In genomic region chr1:31643976-31644559, GRCh38 we compare ENCODE assay signal across 8 cellular contexts. TPM values are rescaled to one million over a fixed set of nuclear protein-coding genes. Genes with fewer than 3 reads are reported as not detected.
A peak's percentile ranks its signal among the peaks of the same experiment; 100 is the strongest.
DNase-seq lines count a peak whose midpoint lies in the region; ATAC-seq and TF ChIP-seq lines count a peak whose summit lies in the region.

No MANE protein-coding gene starts in this region.

- H3K27ac ChIP-seq in right atrium auricular region = peak overlapping the region; percentile 99
- peak overlapping the region; percentile 95 for H3K27ac ChIP-seq in thymus (ENCODE audit: low read depth)

- intact Hi-C loops in Right ventricle myocardium inferior (cut with DNase I) = no loop called here

- no peak for TF ChIP-seq CTCF in right atrium auricular region (IDR thresholded peaks at IDR 0.05)

- peaks cover 3% of the 10 kb centered on the region for H3K36me3 Mint-ChIP-seq in activated naive CD4-positive, alpha-beta T cell treated with anti-CD3 and anti-CD28 coated beads, Interleukin-2, amount 50 U/mL, for 24 hours

- no peaks in the 10 kb centered on the region for H3K27me3 Mint-ChIP-seq in activated naive CD4-positive, alpha-beta T cell treated with anti-CD3 and anti-CD28 coated beads, Interleukin-2, amount 50 U/mL, for 24 hours

- peak overlapping the region; percentile 100 for H3K4me3 Mint-ChIP-seq in activated naive CD4-positive, alpha-beta T cell treated with anti-CD3 and anti-CD28 coated beads, Interleukin-2, amount 50 U/mL, for 24 hours

- ATAC-seq in Right ventricle myocardium inferior (no peak), HG03159 (IDR thresholded peaks at IDR 0.05; ENCODE audit: unreplicated experiment) (no peak)

- H3K36me3 ChIP-seq in right atrium auricular region = no peaks in the 10 kb centered on the region
- H3K36me3 ChIP-seq in thymus (ENCODE audit: control insufficient read depth, insufficient read depth) = no peaks in the 10 kb centered on the region

- no peak for DNase-seq in right atrium auricular region (ENCODE audit: low spot score)
- no peak for DNase-seq in Right ventricle myocardium inferior (ENCODE audit: missing footprints)
- peak; percentile 58 for DNase-seq in kidney glomerular epithelial cell (lab: John Stamatoyannopoulos, UW)
- no peak for DNase-seq in cerebellar nuclear complex (lab: John Stamatoyannopoulos, UW)
- no peak for DNase-seq in CD1c-positive myeloid dendritic cell (ENCODE audit: extremely low spot score)

- no peaks in the 10 kb centered on the region for H3K27me3 ChIP-seq in right atrium auricular region
- no peaks in the 10 kb centered on the region for H3K27me3 ChIP-seq in thymus (ENCODE audit: control insufficient read depth, insufficient read depth)

- no peaks in the 10 kb centered on the region for H3K9me3 ChIP-seq in right atrium auricular region
- H3K9me3 ChIP-seq in thymus (ENCODE audit: control insufficient read depth) = peaks cover 1% of the 10 kb centered on the region

- H3K4me3 ChIP-seq in right atrium auricular region (peak overlapping the region; percentile 86 to 99), thymus (ENCODE audit: low read length) (peak overlapping the region; percentile 79)

- H3K4me1 Mint-ChIP-seq in activated naive CD4-positive, alpha-beta T cell treated with anti-CD3 and anti-CD28 coated beads, Interleukin-2, amount 50 U/mL, for 24 hours = peaks cover 39% of the 10 kb centered on the region

- H3K4me1 ChIP-seq in right atrium auricular region = peaks cover 0 to 71% of the 10 kb centered on the region in 2 donors
- H3K4me1 ChIP-seq in thymus (ENCODE audit: control insufficient read depth, insufficient read depth, low read length) = peaks cover 10% of the 10 kb centered on the region

- peak overlapping the region; percentile 100 for H3K27ac Mint-ChIP-seq in activated naive CD4-positive, alpha-beta T cell treated with anti-CD3 and anti-CD28 coated beads, Interleukin-2, amount 50 U/mL, for 24 hours

- WGBS in thymus = 7% methylated on average over 18 of the region's 18 CpGs

- H3K9me3 Mint-ChIP-seq in activated naive CD4-positive, alpha-beta T cell treated with anti-CD3 and anti-CD28 coated beads, Interleukin-2, amount 50 U/mL, for 24 hours = no peaks in the 10 kb centered on the region

RNA-seq across cellular contexts. Expression of gene PEF1, which starts 0.6 kb away (rescaled TPM):
- 10 to 100 TPM; 42.9 to 66.8 TPM for total RNA-seq in right atrium auricular region
- total RNA-seq in Right ventricle myocardium inferior = 34.9 TPM
- 83.1 TPM for polyA plus RNA-seq in thymus

RNA-seq across cellular contexts. Expression of gene HCRTR1, which starts 26.6 kb away (rescaled TPM):
- total RNA-seq in right atrium auricular region = under 1 TPM in 1 of 2 donors, not detected in 1; 0.43 TPM
- 0.49 TPM for total RNA-seq in Right ventricle myocardium inferior
- 0.02 TPM for polyA plus RNA-seq in thymus

RNA-seq across cellular contexts. Expression of gene COL16A1, which starts 59.7 kb away (rescaled TPM):
- total RNA-seq in right atrium auricular region (10 to 100 TPM; 31.2 to 34.4 TPM), Right ventricle myocardium inferior (12.7 TPM)
- polyA plus RNA-seq in thymus = 39.3 TPM
